ENCODE assay signal across 8 cellular contexts in the genomic region with DNA sequence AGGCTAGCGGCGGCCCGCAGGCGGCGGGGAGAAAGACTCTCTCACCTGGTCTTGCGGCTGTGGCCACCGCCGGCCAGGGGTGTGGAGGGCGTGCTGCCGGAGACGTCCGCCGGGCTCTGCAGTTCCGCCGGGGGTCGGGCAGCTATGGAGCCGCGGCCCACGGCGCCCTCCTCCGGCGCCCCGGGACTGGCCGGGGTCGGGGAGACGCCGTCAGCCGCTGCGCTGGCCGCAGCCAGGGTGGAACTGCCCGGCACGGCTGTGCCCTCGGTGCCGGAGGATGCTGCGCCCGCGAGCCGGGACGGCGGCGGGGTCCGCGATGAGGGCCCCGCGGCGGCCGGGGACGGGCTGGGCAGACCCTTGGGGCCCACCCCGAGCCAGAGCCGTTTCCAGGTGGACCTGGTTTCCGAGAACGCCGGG. TPM values are rescaled to one million over a fixed set of nuclear protein-coding genes. Genes with fewer than 3 reads are reported as not detected.
DNase-seq lines count a peak whose midpoint lies in the region; ATAC-seq, FAIRE-seq and TF ChIP-seq lines count a peak whose summit lies in the region.

No MANE protein-coding gene starts in this region.

- intact Hi-C loops in HCT116 (cut with micrococcal nuclease): loop anchor here (1.0 to 5.0 kb wide), 3 partner anchors 175 to 327 kb away; no protein-coding TSS in a partner anchor
- intact Hi-C loops in natural killer cell (cut with micrococcal nuclease): loop anchor here (5.0 to 10.0 kb wide), 4 partner anchors 297 to 1269 kb away; a partner anchor contains a TSS

- H3K4me3 Mint-ChIP-seq in natural killer cell: peak overlapping the region; percentile 21

- H3K9me3 ChIP-seq in HCT116 (ENCODE audit: control insufficient read depth in 1 of 2, insufficient read depth in 1 of 2, low read depth in 1 of 2, low read length in 2 of 2): no peaks in the 10 kb centered on the region
- no peaks in the 10 kb centered on the region for H3K9me3 ChIP-seq in OCI-LY1 (ENCODE audit: low read length)

- no peaks in the 10 kb centered on the region for H3K9me3 Mint-ChIP-seq in natural killer cell

- TF ChIP-seq CTCF in HCT116 (IDR thresholded peaks at IDR 0.05 in 2 of 3, conservative IDR thresholded peaks at IDR 0.05 in 1 of 3; ENCODE audit: borderline replicate concordance in 1 of 3, insufficient read depth in 1 of 3, low read depth in 2 of 3, low read length in 2 of 3) (peak in 1 of 3 experiments; percentile 12; a peak in 2 of 6 replicates), OCI-LY1 (IDR thresholded peaks at IDR 0.05; ENCODE audit: low read length) (peak; percentile 33; the same call in 1 of the 2 replicates), natural killer cell (IDR thresholded peaks at IDR 0.05) (peak; percentile 17)

- no peak overlapping the region for H3K27ac Mint-ChIP-seq in natural killer cell

- H3K9me2 ChIP-seq in HCT116 (ENCODE audit: insufficient read depth): no peaks in the 10 kb centered on the region
- no peaks in the 10 kb centered on the region for H3K9me2 ChIP-seq in OCI-LY1 (ENCODE audit: low read depth, low read length)

- H3K4me1 ChIP-seq in HCT116 (ENCODE audit: control insufficient read depth in 1 of 2, insufficient read depth in 2 of 2, low read length in 2 of 2) (peaks cover 14 to 25% of the 10 kb centered on the region in 2 experiments; a peak in 3 of 4 replicates), OCI-LY1 (ENCODE audit: insufficient read depth, low read length, severe bottlenecking) (peaks cover 57% of the 10 kb centered on the region)

- peak overlapping the region; percentile 87 for H3K9ac ChIP-seq in HCT116 (ENCODE audit: low read length)
- peak overlapping the region; percentile 91 for H3K9ac ChIP-seq in OCI-LY1 (ENCODE audit: low read length)

- TF ChIP-seq POLR2A in HCT116 (IDR thresholded peaks at IDR 0.05; ENCODE audit: borderline replicate concordance, extremely low read depth, insufficient read depth, insufficient read length): no peak

- CTCF ChIA-PET in HCT116 (lab: Charles Lee): interaction anchor here (1.0 kb wide), 1 partner anchor 206 kb away, joined by 3 read pairs; no protein-coding TSS in a partner anchor

- peaks cover 49% of the 10 kb centered on the region in 2 donors for H3K4me1 Mint-ChIP-seq in natural killer cell

- POLR2A ChIA-PET in HCT116 (lab: Charles Lee): interaction anchor here (1.0 kb wide), 1 partner anchor 206 kb away, joined by 3 read pairs; no protein-coding TSS in a partner anchor

- no peaks in the 10 kb centered on the region for H3K36me3 Mint-ChIP-seq in natural killer cell

- peak; percentile 56 for TF ChIP-seq RAD21 in HCT116 (IDR thresholded peaks at IDR 0.05; ENCODE audit: low read depth)

- H3K79me2 ChIP-seq in HCT116 (ENCODE audit: insufficient read depth, low read length) (peaks cover 86% of the 10 kb centered on the region), OCI-LY1 (ENCODE audit: insufficient read depth, low read length) (peaks cover 78% of the 10 kb centered on the region)

- H3F3A ChIP-seq in OCI-LY1 (ENCODE audit: insufficient read depth, low read length): no peaks in the 10 kb centered on the region

- ATAC-seq in GM18499 (IDR thresholded peaks at IDR 0.05; ENCODE audit: insufficient read depth, unreplicated experiment) (peak; percentile 16), HCT116 (no peak), natural killer cell (peak; percentile 15 to 38 (median 28))

- H2AFZ ChIP-seq in HCT116 (ENCODE audit: low read depth, low read length, poor library complexity, severe bottlenecking) (no peak overlapping the region), OCI-LY1 (ENCODE audit: low read length) (no peak overlapping the region)

- H3K27me3 ChIP-seq in HCT116 (ENCODE audit: insufficient read depth, low read length) (no peaks in the 10 kb centered on the region), OCI-LY1 (ENCODE audit: insufficient read depth, low read length) (no peaks in the 10 kb centered on the region)

- H3K27ac ChIP-seq in HCT116 (ENCODE audit: low read depth, low read length) (peak overlapping the region; percentile 97), OCI-LY1 (ENCODE audit: low read depth, low read length, poor library complexity, severe bottlenecking) (no peak overlapping the region)

- H3K4me2 ChIP-seq in HCT116 (ENCODE audit: low read length) (peak overlapping the region; percentile 92), OCI-LY1 (ENCODE audit: low read length) (peak overlapping the region; percentile 99)

- RAD21 ChIA-PET in HCT116 (lab: Charles Lee; ENCODE audit: low non-redundant PET in 1 of 2, low total read pairs in 2 of 2, uncharacterized antibody in 2 of 2, unreplicated experiment in 2 of 2): no interaction called here

- H4K20me1 ChIP-seq in HCT116 (ENCODE audit: insufficient read depth) (peaks cover 5% of the 10 kb centered on the region; the same call in 1 of the 2 replicates), OCI-LY1 (ENCODE audit: insufficient read depth, low read length) (no peaks in the 10 kb centered on the region)

- no peak for FAIRE-seq in frontal cortex (lab: Jason Lieb, UNC)

- H3K36me3 ChIP-seq in HCT116 (ENCODE audit: control insufficient read depth in 1 of 2, insufficient read depth in 2 of 2, low read length in 2 of 2) (no peaks in the 10 kb centered on the region), OCI-LY1 (ENCODE audit: insufficient read depth, low read length) (0 out of 2 replicates have a peak, but pooled peaks cover 7% of the 10 kb centered on the region)

- no peaks in the 10 kb centered on the region for H3K27me3 Mint-ChIP-seq in natural killer cell (ENCODE audit: low read depth in 2 of 2)

- BruUV-seq in HCT116 (replicated peaks; lab: Mats Ljungman, UMichigan): no TSS peak

- DNase-seq in HCT116 (ENCODE audit: low read depth, low spot score) (no peak), epidermal melanocyte (ENCODE audit: insufficient read length, low spot score) (peak; percentile 38), natural killer cell (no peak), mucosa of gallbladder (ENCODE audit: low spot score) (no peak), frontal cortex (ENCODE audit: low spot score in 2 of 2) (no peak), NCI-H1092 (lab: John Stamatoyannopoulos, UW) (no peak)

- H3K4me3 ChIP-seq in HCT116 (replicated peaks in 1 of 2; ENCODE audit: low read depth in 1 of 2, low read length in 2 of 2) (peak overlapping the region; percentile 75 to 77), OCI-LY1 (ENCODE audit: low read depth, low read length, poor library complexity, severe bottlenecking) (peak overlapping the region; percentile 80)

TF ChIP-seq in HCT116, 20 proteins besides CTCF, POLR2A, EP300 and RAD21:
- peak; percentile 57; the same call in 1 of the 2 replicates for TF ChIP-seq ZFX (IDR thresholded peaks at IDR 0.05)
- no peak for TF ChIP-seq ELF1 (IDR thresholded peaks at IDR 0.05; ENCODE audit: borderline replicate concordance, low read depth)
- TF ChIP-seq, protein P1, sequence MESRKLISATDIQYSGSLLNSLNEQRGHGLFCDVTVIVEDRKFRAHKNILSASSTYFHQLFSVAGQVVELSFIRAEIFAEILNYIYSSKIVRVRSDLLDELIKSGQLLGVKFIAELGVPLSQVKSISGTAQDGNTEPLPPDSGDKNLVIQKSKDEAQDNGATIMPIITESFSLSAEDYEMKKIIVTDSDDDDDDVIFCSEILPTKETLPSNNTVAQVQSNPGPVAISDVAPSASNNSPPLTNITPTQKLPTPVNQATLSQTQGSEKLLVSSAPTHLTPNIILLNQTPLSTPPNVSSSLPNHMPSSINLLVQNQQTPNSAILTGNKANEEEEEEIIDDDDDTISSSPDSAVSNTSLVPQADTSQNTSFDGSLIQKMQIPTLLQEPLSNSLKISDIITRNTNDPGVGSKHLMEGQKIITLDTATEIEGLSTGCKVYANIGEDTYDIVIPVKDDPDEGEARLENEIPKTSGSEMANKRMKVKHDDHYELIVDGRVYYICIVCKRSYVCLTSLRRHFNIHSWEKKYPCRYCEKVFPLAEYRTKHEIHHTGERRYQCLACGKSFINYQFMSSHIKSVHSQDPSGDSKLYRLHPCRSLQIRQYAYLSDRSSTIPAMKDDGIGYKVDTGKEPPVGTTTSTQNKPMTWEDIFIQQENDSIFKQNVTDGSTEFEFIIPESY (IDR thresholded peaks at IDR 0.05; ENCODE audit: extremely low read depth, insufficient replicate concordance, low read length): no peak
- TF ChIP-seq SP1 (IDR thresholded peaks at IDR 0.05; ENCODE audit: low read depth): no peak
- TF ChIP-seq, protein P2, sequence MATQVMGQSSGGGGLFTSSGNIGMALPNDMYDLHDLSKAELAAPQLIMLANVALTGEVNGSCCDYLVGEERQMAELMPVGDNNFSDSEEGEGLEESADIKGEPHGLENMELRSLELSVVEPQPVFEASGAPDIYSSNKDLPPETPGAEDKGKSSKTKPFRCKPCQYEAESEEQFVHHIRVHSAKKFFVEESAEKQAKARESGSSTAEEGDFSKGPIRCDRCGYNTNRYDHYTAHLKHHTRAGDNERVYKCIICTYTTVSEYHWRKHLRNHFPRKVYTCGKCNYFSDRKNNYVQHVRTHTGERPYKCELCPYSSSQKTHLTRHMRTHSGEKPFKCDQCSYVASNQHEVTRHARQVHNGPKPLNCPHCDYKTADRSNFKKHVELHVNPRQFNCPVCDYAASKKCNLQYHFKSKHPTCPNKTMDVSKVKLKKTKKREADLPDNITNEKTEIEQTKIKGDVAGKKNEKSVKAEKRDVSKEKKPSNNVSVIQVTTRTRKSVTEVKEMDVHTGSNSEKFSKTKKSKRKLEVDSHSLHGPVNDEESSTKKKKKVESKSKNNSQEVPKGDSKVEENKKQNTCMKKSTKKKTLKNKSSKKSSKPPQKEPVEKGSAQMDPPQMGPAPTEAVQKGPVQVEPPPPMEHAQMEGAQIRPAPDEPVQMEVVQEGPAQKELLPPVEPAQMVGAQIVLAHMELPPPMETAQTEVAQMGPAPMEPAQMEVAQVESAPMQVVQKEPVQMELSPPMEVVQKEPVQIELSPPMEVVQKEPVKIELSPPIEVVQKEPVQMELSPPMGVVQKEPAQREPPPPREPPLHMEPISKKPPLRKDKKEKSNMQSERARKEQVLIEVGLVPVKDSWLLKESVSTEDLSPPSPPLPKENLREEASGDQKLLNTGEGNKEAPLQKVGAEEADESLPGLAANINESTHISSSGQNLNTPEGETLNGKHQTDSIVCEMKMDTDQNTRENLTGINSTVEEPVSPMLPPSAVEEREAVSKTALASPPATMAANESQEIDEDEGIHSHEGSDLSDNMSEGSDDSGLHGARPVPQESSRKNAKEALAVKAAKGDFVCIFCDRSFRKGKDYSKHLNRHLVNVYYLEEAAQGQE (IDR thresholded peaks at IDR 0.05; ENCODE audit: low read depth): no peak
- TF ChIP-seq FOSL1 (IDR thresholded peaks at IDR 0.05; ENCODE audit: low read depth): no peak
- no peak for TF ChIP-seq EZH2 (IDR thresholded peaks at IDR 0.05)

RNA-seq across cellular contexts. Expression of a gene that starts 0.3 kb away (rescaled TPM):
- total RNA-seq in HCT116 (2021; ENCODE audit: unreplicated experiment): 41.2 TPM
- 8.1 and 11.1 TPM in 2 replicates for polyA plus RNA-seq in HCT116 (2012)
- total RNA-seq in natural killer cell: 10 to 100 TPM; 14.3 to 18.1 (median 17.4) TPM
- 340 TPM for total RNA-seq in mucosa of gallbladder
- total RNA-seq in frontal cortex: 64.0 TPM
